16 cellular contexts compared by ENCODE assay signal in genomic region chr11:84419576-84419975, GRCh38.
"Had no signal": no experiment of that assay in that cellular context is flagged by ENCODE, and none has a peak within 500 bp of the region (broad histone marks: within the 10 kb centered on the region; RNA-seq: fewer than 3 reads in every experiment).

No MANE protein-coding gene starts in this region.

- DNase-seq: activated CD4-positive, alpha-beta T cell treated with anti-CD3 and anti-CD28 coated beads for 1 hour; activated CD8-positive, alpha-beta memory T cell treated with anti-CD3 and anti-CD28 coated beads for 24 hours; activated CD8-positive, alpha-beta memory T cell treated with anti-CD3 and anti-CD28 coated beads, Interleukin-2, amount 50 U/mL, for 48 hours; activated effector memory CD4-positive, alpha-beta T cell treated with Interleukin-2 at 50 U/mL for 16 hours; activated naive CD4-positive, alpha-beta T cell treated with anti-CD3 and anti-CD28 coated beads, Interleukin-2, amount 10 ng/mL, durations not matched to agents 7 days and 5 days; activated T-cell treated with anti-CD3 and anti-CD28 coated beads, Interleukin-2, amount 50 U/mL, for 48 hours; gastrocnemius medialis; head of caudate nucleus; left ventricle myocardium inferior; mammary epithelial cell; ovary; psoas muscle; stimulated activated naive CD8-positive, alpha-beta T cell treated with anti-CD3 and anti-CD28 coated beads, Interleukin-15, Interleukin-2, amounts not matched to agents 100 U/mL and 50 U/mL, for 24 hours; substantia nigra; tibial artery; WERI-Rb-1 had no signal

- ATAC-seq: gastrocnemius medialis; psoas muscle; stimulated activated naive CD8-positive, alpha-beta T cell treated with anti-CD3 and anti-CD28 coated beads, Interleukin-15, Interleukin-2, amounts not matched to agents 100 U/mL and 50 U/mL, for 24 hours had no signal
